Comparison of ENCODE assay signal across 8 cellular contexts in the genomic region with DNA sequence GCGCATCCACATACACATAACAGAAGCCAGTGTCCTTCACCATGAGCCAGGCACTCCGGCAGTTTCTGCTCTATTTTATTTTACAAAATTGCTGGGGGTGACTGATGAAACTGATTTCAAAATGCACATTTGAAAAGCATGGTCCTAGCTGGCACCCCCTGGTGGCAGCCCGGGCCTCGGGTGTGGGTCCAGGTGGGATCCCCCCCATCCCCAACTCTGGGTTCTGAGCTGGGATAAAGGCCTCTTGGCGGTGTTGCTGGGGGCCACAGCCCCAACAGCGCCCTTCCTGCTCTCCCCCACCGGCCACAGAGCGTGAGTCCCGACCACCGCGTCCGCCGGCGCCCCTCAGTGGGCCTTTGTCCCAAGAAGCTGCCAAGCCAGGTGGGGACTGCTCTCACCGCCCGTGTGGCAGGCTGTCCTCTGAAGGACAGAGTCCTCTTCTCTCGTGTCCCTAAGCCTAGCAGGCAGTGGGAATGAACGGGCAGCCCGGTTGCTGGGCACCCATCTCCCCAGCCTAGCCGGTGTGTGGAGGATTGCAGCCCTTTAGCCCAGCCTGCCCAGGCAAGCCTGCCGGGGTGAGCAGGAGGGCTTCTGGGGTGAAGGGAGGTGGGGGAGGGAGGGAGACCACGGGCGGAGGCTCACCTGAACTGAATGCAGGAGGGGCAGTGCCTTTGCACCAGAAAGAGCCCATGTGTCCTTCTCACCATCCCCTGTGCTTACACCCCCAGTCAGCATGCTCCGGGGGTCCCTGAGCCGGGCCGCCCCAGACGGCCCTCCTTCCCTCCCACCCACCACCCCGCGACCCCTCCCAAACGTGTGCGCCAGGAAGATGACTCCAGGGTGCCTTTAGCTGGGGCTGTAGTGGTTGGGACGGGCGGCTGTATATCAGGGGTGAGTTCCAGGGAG. TPM values are rescaled to one million over a fixed set of nuclear protein-coding genes. Genes with fewer than 3 reads are reported as not detected.
DNase-seq lines count a peak whose midpoint lies in the region.

No MANE protein-coding gene starts in this region.

- H3K9me3 ChIP-seq in SJCRH30 (replicated peaks): no peaks in the 10 kb centered on the region
- H3K9me3 ChIP-seq in iPS-18c (ENCODE audit: control insufficient read depth, insufficient read depth, low read length): peaks cover 4% of the 10 kb centered on the region

- peak; percentile 67 for DNase-seq in DMS 273 (lab: John Stamatoyannopoulos, UW; ENCODE audit: unreplicated experiment)
- DNase-seq in DMS 273 treated with DMSO at 0.1 percent for 48 hours (lab: John Stamatoyannopoulos, UW): no peak
- DNase-seq in SJCRH30: peak in 1 of 2 experiments; percentile 24
- peak; percentile 65 for DNase-seq in amniotic epithelial cell (ENCODE audit: low read depth)
- peak; percentile 43 to 58 for DNase-seq in stimulated activated CD4-positive, alpha-beta T cell treated with anti-CD3 and anti-CD28 coated beads, Interleukin-15, amount 100 ng/mL, for 1 hour (ENCODE audit: low read depth in 1 of 2, low spot score in 1 of 2)
- no peak for DNase-seq in COR-L47 (lab: John Stamatoyannopoulos, UW)
- no peak for DNase-seq in KG1 (lab: John Stamatoyannopoulos, UW)

- peaks cover 27% of the 10 kb centered on the region for H3K4me1 ChIP-seq in SJCRH30

- H3K4me3 ChIP-seq in SJCRH30 (peak overlapping the region; percentile 51), iPS-18c (ENCODE audit: insufficient read depth, low read depth, low read length) (peak overlapping the region; percentile 60)

- no peak overlapping the region for H3K27ac ChIP-seq in SJCRH30

- H3K27me3 ChIP-seq in SJCRH30: no peaks in the 10 kb centered on the region

- no peaks in the 10 kb centered on the region for H3K36me3 ChIP-seq in SJCRH30

RNA-seq across cellular contexts. Expression of gene SNAI3, which starts 0.9 kb away (rescaled TPM):
- total RNA-seq in SJCRH30 (2014; rRNA removed; shearing (Covaris generic)): 0.47 and 0.56 TPM in 2 replicates

RNA-seq across cellular contexts. Expression of gene RNF166, which starts 20.8 kb away (rescaled TPM):
- total RNA-seq in SJCRH30 (2014; rRNA removed; shearing (Covaris generic)): 10.4 and 10.7 TPM in 2 replicates

RNA-seq across cellular contexts. Expression of gene CTU2, which starts 20.9 kb away (rescaled TPM):
- total RNA-seq in SJCRH30 (2014; rRNA removed; shearing (Covaris generic)): 10.3 and 11.5 TPM in 2 replicates

RNA-seq across cellular contexts. Expression of gene MVD, which starts 22.5 kb away (rescaled TPM):
- total RNA-seq in SJCRH30 (2014; rRNA removed; shearing (Covaris generic)): 12.6 and 21.0 TPM in 2 replicates

RNA-seq across cellular contexts. Expression of gene CYBA, which starts 34.6 kb away (rescaled TPM):
- total RNA-seq in SJCRH30 (2014; rRNA removed; shearing (Covaris generic)): 0.24 and 0.76 TPM in 2 replicates

Comparison
In these comparisons a context has a peak if more than half of its experiments do, and no peak if none do; other contexts are left out.
1. DNase-seq: peak in DMS 273 (single experiment), amniotic epithelial cell (single experiment) and stimulated activated CD4-positive, alpha-beta T cell treated with anti-CD3 and anti-CD28 coated beads, Interleukin-15, amount 100 ng/mL, for 1 hour (2 of 2); none in DMS 273 treated with DMSO at 0.1 percent for 48 hours (single experiment), COR-L47 (single experiment) and KG1 (single experiment).